12 cellular contexts compared by ENCODE assay signal in genomic region chr1:10975567-10976326, GRCh38. TPM values are rescaled to one million over a fixed set of nuclear protein-coding genes. Genes with fewer than 3 reads are reported as not detected.
DNase-seq lines count a peak whose midpoint lies in the region; TF ChIP-seq lines count a peak whose summit lies in the region.
"Had no signal": no experiment of that assay in that cellular context is flagged by ENCODE, and none has a peak within 500 bp of the region (broad histone marks: within the 10 kb centered on the region; RNA-seq: fewer than 3 reads in every experiment).

No MANE protein-coding gene starts in this region.

- H3K4me1 ChIP-seq in HUES48 (ENCODE audit: control insufficient read depth, insufficient read depth, low read length), result peaks cover 16% of the 10 kb centered on the region
- H3K4me1 ChIP-seq in breast epithelium, result peaks cover 0 to 7% of the 10 kb centered on the region in 2 donors
- H3K4me1 ChIP-seq: SJSA1 had no signal

- H3K27me3 ChIP-seq in HUES48 (ENCODE audit: control insufficient read depth, insufficient read depth, low read length) (no peaks in the 10 kb centered on the region), breast epithelium (no peaks in the 10 kb centered on the region)
- H3K27me3 ChIP-seq: ascending aorta had no signal

- H3K9ac ChIP-seq in HUES48 (ENCODE audit: low read depth, low read length), result no peak overlapping the region

- intact Hi-C loops in breast epithelium (cut with DNase I; ENCODE audit: low total_unique reads), result no loop called here

- peak overlapping the region; percentile 51 for H3K27ac ChIP-seq in HUES48 (ENCODE audit: low read depth, low read length)
- peak overlapping the region; percentile 67 to 75 for H3K27ac ChIP-seq in breast epithelium
- H3K27ac ChIP-seq: ascending aorta, neutrophil, SJSA1 had no signal

- H3K4me3 ChIP-seq in AG09309 (ENCODE audit: control insufficient read depth, low read depth, low read length) (no peak overlapping the region), HUES48 (ENCODE audit: low read depth, low read length) (no peak overlapping the region), breast epithelium (peak overlapping the region in 1 of 3 donors; percentile 16)
- H3K4me3 ChIP-seq: ascending aorta, SJSA1 had no signal

- no peak for TF ChIP-seq POLR2A in breast epithelium (IDR thresholded peaks at IDR 0.05)

- H3K9me3 ChIP-seq in HUES48 (ENCODE audit: control insufficient read depth, insufficient read depth, low read length) (no peaks in the 10 kb centered on the region), breast epithelium (no peaks in the 10 kb centered on the region)
- H3K9me3 ChIP-seq: ascending aorta, neutrophil, SJSA1 had no signal

- DNase-seq in AG09309 (ENCODE audit: low read depth) (peak; percentile 91), breast epithelium (ENCODE audit: low spot score in 2 of 2) (peak; percentile 74 to 78), middle frontal gyrus (ENCODE audit: extremely low spot score, low spot score) (peak; percentile 21), NOMO-1 (lab: John Stamatoyannopoulos, UW; ENCODE audit: unreplicated experiment in 2 of 2) (no peak), DMS79 treated with DMSO at 0.1 percent for 48 hours (lab: John Stamatoyannopoulos, UW) (no peak), NCI-H1694 (lab: John Stamatoyannopoulos, UW) (no peak)
- DNase-seq in activated naive CD4-positive, alpha-beta T cell (lab: John Stamatoyannopoulos, UW), result no peak
- DNase-seq: GF-D8 had no signal

- H3K36me3 ChIP-seq in HUES48 (ENCODE audit: control insufficient read depth, insufficient read depth, low read length) (no peaks in the 10 kb centered on the region), breast epithelium (no peaks in the 10 kb centered on the region)
- H3K36me3 ChIP-seq: ascending aorta, neutrophil, SJSA1 had no signal

- TF ChIP-seq CTCF in AG09309 (IDR thresholded peaks at IDR 0.05; ENCODE audit: control insufficient read depth, insufficient read depth, low read depth, low read length, missing control alignments), result no peak
- no peak for TF ChIP-seq CTCF in breast epithelium (IDR thresholded peaks at IDR 0.05)

RNA-seq across cellular contexts. Expression of gene TARDBP, which starts 36.7 kb away (rescaled TPM):
- 100 to 1,000 TPM; 113 to 165 (median 142) TPM for total RNA-seq in breast epithelium

Comparison
In these comparisons a context has a peak if more than half of its experiments do, and no peak if none do; other contexts are left out.
1. DNase-seq: peak in AG09309 (single experiment), breast epithelium (2 of 2) and middle frontal gyrus (single experiment); none in NOMO-1 (0 of 2), DMS79 treated with DMSO at 0.1 percent for 48 hours (single experiment), activated naive CD4-positive, alpha-beta T cell (0 of 4) and NCI-H1694 (single experiment).